ENCODE assay signal across 1 cellular context in genomic region chr1:28144203-28145135, GRCh38.
A peak's percentile ranks its signal among the peaks of the same experiment; 100 is the strongest.
TF ChIP-seq lines count a peak whose summit lies in the region.

No MANE protein-coding gene starts in this region.

TF ChIP-seq in GM12878, 131 proteins besides CTCF, POLR2A, EP300 and RAD21 (continued from another document and continues in another):
- TF ChIP-seq BMI1 (IDR thresholded peaks at IDR 0.05; ENCODE audit: borderline replicate concordance) (peak; percentile 70; the same call in 1 of the 2 replicates), NR2F1 (conservative IDR thresholded peaks at IDR 0.05) (peak; percentile 88), EZH2 (IDR thresholded peaks at IDR 0.05; ENCODE audit: borderline replicate concordance, control insufficient read depth, low read depth, low read length) (no peak), GABPA (IDR thresholded peaks at IDR 0.05; ENCODE audit: low read depth) (peak; percentile 61; the same call in 1 of the 2 replicates), CEBPZ (IDR thresholded peaks at IDR 0.05; ENCODE audit: low read depth, low read length) (no peak), BACH1 (IDR thresholded peaks at IDR 0.05; ENCODE audit: borderline replicate concordance) (peak; percentile 95), HDAC6 (IDR thresholded peaks at IDR 0.05; ENCODE audit: unreplicated experiment) (no peak), SMAD5 (IDR thresholded peaks at IDR 0.05; ENCODE audit: low read depth) (no peak), SKIL (IDR thresholded peaks at IDR 0.05; ENCODE audit: low read depth, poor library complexity, severe bottlenecking) (peak; percentile 86), TAF1 (IDR thresholded peaks at IDR 0.05; ENCODE audit: borderline replicate concordance, low read depth, low read length) (no peak), ZZZ3 (IDR thresholded peaks at IDR 0.05; ENCODE audit: control insufficient read depth, insufficient read length, low read depth) (no peak), SUZ12 (IDR thresholded peaks at IDR 0.05; ENCODE audit: unreplicated experiment) (no peak), CUX1 (IDR thresholded peaks at IDR 0.05; ENCODE audit: insufficient replicate concordance, low read depth, low read length) (no peak), ZSCAN29 (IDR thresholded peaks at IDR 0.05) (no peak), SUPT20H (IDR thresholded peaks at IDR 0.05; ENCODE audit: borderline replicate concordance, control insufficient read depth, low read depth, low read length) (no peak), E4F1 (IDR thresholded peaks at IDR 0.05; ENCODE audit: borderline replicate concordance, partially characterized antibody) (no peak), BHLHE40 (IDR thresholded peaks at IDR 0.05; ENCODE audit: borderline replicate concordance in 1 of 2, low read depth in 2 of 2, low read length in 1 of 2) (peak in 1 of 2 experiments; percentile 52; a peak in 1 of 4 replicates), ZNF207 (IDR thresholded peaks at IDR 0.05; ENCODE audit: borderline replicate concordance) (no peak), IKZF2 (IDR thresholded peaks at IDR 0.05) (peak; percentile 90 to 95), ATF2 (IDR thresholded peaks at IDR 0.05; ENCODE audit: low read length) (peak; percentile 99), SMARCA5 (IDR thresholded peaks at IDR 0.05) (peak; percentile 70; the same call in 1 of the 2 replicates), CHD4 (IDR thresholded peaks at IDR 0.05) (no peak; the same call in 1 of the 2 replicates), MEF2A (IDR thresholded peaks at IDR 0.05; ENCODE audit: insufficient read depth, low read depth, low read length) (peak; percentile 85), EGR1 (IDR thresholded peaks at IDR 0.05; ENCODE audit: borderline replicate concordance in 1 of 2, low read depth in 2 of 2, low read length in 2 of 2) (no peak), IKZF1 (conservative IDR thresholded peaks at IDR 0.05) (peak; percentile 90), CBX5 (IDR thresholded peaks at IDR 0.05; ENCODE audit: low read depth) (no peak), BCLAF1 (IDR thresholded peaks at IDR 0.05) (no peak), MEF2B (IDR thresholded peaks at IDR 0.05; ENCODE audit: partially characterized antibody, poor library complexity, severe bottlenecking) (peak; percentile 78), SP1 (IDR thresholded peaks at IDR 0.05; ENCODE audit: low read depth, low read length) (no peak), TCF3 (IDR thresholded peaks at IDR 0.05; ENCODE audit: borderline replicate concordance, insufficient read depth, low read depth, low read length) (no peak), ZNF687 (IDR thresholded peaks at IDR 0.05) (no peak), RB1 (IDR thresholded peaks at IDR 0.05; ENCODE audit: borderline replicate concordance) (no peak), MXI1 (IDR thresholded peaks at IDR 0.05; ENCODE audit: low read depth, low read length) (no peak)
